ENCODE assay signal across 9 cellular contexts in genomic region chr15:40770147-40770721, GRCh38. TPM values are rescaled to one million over a fixed set of nuclear protein-coding genes. Genes with fewer than 3 reads are reported as not detected.
DNase-seq lines count a peak whose midpoint lies in the region; ATAC-seq and TF ChIP-seq lines count a peak whose summit lies in the region.
"Had no signal": no experiment of that assay in that cellular context is flagged by ENCODE, and none has a peak within 500 bp of the region (broad histone marks: within the 10 kb centered on the region; RNA-seq: fewer than 3 reads in every experiment).

No MANE protein-coding gene starts in this region.

- H3K4me3 ChIP-seq in RWPE2 (ENCODE audit: severe bottlenecking): no peak overlapping the region

- peak overlapping the region; percentile 92 for H3K27ac ChIP-seq in RWPE2 (ENCODE audit: poor library complexity, severe bottlenecking)

- H3K27ac Mint-ChIP-seq in glutamatergic neuron (ENCODE audit: unreplicated experiment) (peak overlapping the region; percentile 90), type B pancreatic cell (peak overlapping the region; percentile 91)

- peaks cover 31% of the 10 kb centered on the region for H3K4me1 Mint-ChIP-seq in activated T-cell treated with anti-CD3 and anti-CD28 coated beads, Interleukin-2, amount 50 U/mL, for 4 hours (ENCODE audit: low read depth)
- H3K4me1 Mint-ChIP-seq in glutamatergic neuron (ENCODE audit: low read depth, unreplicated experiment): peaks cover 34% of the 10 kb centered on the region
- H3K4me1 Mint-ChIP-seq in type B pancreatic cell (ENCODE audit: unreplicated experiment): peaks cover 23% of the 10 kb centered on the region

- H3K27me3 ChIP-seq in RWPE2 (ENCODE audit: insufficient read depth, poor library complexity, severe bottlenecking): no peaks in the 10 kb centered on the region

- no peaks in the 10 kb centered on the region for H3K27me3 Mint-ChIP-seq in activated T-cell treated with anti-CD3 and anti-CD28 coated beads, Interleukin-2, amount 50 U/mL, for 4 hours (ENCODE audit: low read depth)
- H3K27me3 Mint-ChIP-seq in glutamatergic neuron (ENCODE audit: unreplicated experiment): peaks cover 12% of the 10 kb centered on the region
- H3K27me3 Mint-ChIP-seq in type B pancreatic cell: peaks cover 2% of the 10 kb centered on the region

- H3K4me1 ChIP-seq in RWPE2 (ENCODE audit: insufficient read depth, poor library complexity, severe bottlenecking): peaks cover 40% of the 10 kb centered on the region

- no peak for ATAC-seq in activated T-cell treated with anti-CD3 and anti-CD28 coated beads, Interleukin-2, amount 50 U/mL, for 4 hours
- ATAC-seq in RWPE2 (ENCODE audit: low read depth) (no peak), GM18907 (IDR thresholded peaks at IDR 0.05; ENCODE audit: unreplicated experiment) (no peak), HG03469 (IDR thresholded peaks at IDR 0.05; ENCODE audit: unreplicated experiment) (no peak), HG03280 (IDR thresholded peaks at IDR 0.05; ENCODE audit: unreplicated experiment) (no peak)

- peaks cover 3% of the 10 kb centered on the region for H3K36me3 Mint-ChIP-seq in activated T-cell treated with anti-CD3 and anti-CD28 coated beads, Interleukin-2, amount 50 U/mL, for 4 hours (ENCODE audit: insufficient read depth)
- H3K36me3 Mint-ChIP-seq in glutamatergic neuron (ENCODE audit: unreplicated experiment) (no peaks in the 10 kb centered on the region), type B pancreatic cell (no peaks in the 10 kb centered on the region)

- no peak for TF ChIP-seq CTCF in RWPE2 (IDR thresholded peaks at IDR 0.05; ENCODE audit: poor library complexity, severe bottlenecking)
- TF ChIP-seq CTCF in glutamatergic neuron (IDR thresholded peaks at IDR 0.05; ENCODE audit: partially characterized antibody, unreplicated experiment): no peak
- TF ChIP-seq CTCF in type B pancreatic cell (conservative IDR thresholded peaks at IDR 0.05): no peak

- H3K36me3 ChIP-seq in RWPE2 (ENCODE audit: low read depth): peaks cover 25% of the 10 kb centered on the region

- H3K9me3 ChIP-seq in RWPE2 (ENCODE audit: severe bottlenecking): no peaks in the 10 kb centered on the region

- peak overlapping the region; percentile 56 for H3K4me3 Mint-ChIP-seq in activated T-cell treated with anti-CD3 and anti-CD28 coated beads, Interleukin-2, amount 50 U/mL, for 4 hours
- peak overlapping the region; percentile 71 for H3K4me3 Mint-ChIP-seq in glutamatergic neuron (ENCODE audit: unreplicated experiment)
- H3K4me3 Mint-ChIP-seq in type B pancreatic cell: no peak overlapping the region

- DNase-seq in activated T-cell treated with anti-CD3 and anti-CD28 coated beads, Interleukin-2, amount 50 U/mL, for 4 hours: no peak
- DNase-seq in activated T-cell treated with anti-CD3 and anti-CD28 coated beads, Interleukin-2, amount 50 U/mL, for 1 hour: no peak
- DNase-seq in RWPE2 (ENCODE audit: low spot score) (no peak), glutamatergic neuron (peak; percentile 78), type B pancreatic cell (ENCODE audit: extremely low spot score, unreplicated experiment) (no peak)
- DNase-seq: NCI-H526 had no signal

- H3K9me3 Mint-ChIP-seq in activated T-cell treated with anti-CD3 and anti-CD28 coated beads, Interleukin-2, amount 50 U/mL, for 4 hours: no peaks in the 10 kb centered on the region
- H3K9me3 Mint-ChIP-seq in glutamatergic neuron (ENCODE audit: unreplicated experiment) (peaks cover 4% of the 10 kb centered on the region), type B pancreatic cell (no peaks in the 10 kb centered on the region)

RNA-seq across cellular contexts. Expression of gene C15orf62, which starts 0.5 kb away (rescaled TPM):
- total RNA-seq in activated T-cell treated with anti-CD3 and anti-CD28 coated beads, Interleukin-2, amount 50 U/mL, for 4 hours: under 1 TPM; 0.24 to 0.53 (median 0.25) TPM
- total RNA-seq in glutamatergic neuron (ENCODE audit: unreplicated experiment): 0.17 TPM
- total RNA-seq in type B pancreatic cell (ENCODE audit: low replicate concordance): 1.1 and 1.3 TPM in 2 replicates

RNA-seq across cellular contexts. Expression of gene GCHFR, which starts 6.4 kb away (rescaled TPM):
- 10 to 100 TPM; 18.5 to 25.6 (median 25.3) TPM for total RNA-seq in activated T-cell treated with anti-CD3 and anti-CD28 coated beads, Interleukin-2, amount 50 U/mL, for 4 hours
- total RNA-seq in glutamatergic neuron (ENCODE audit: unreplicated experiment): 5.0 TPM
- 23.3 and 23.5 TPM in 2 replicates for total RNA-seq in type B pancreatic cell (ENCODE audit: low replicate concordance)

RNA-seq across cellular contexts. Expression of gene RMDN3, which starts 15.2 kb away (rescaled TPM):
- total RNA-seq in activated T-cell treated with anti-CD3 and anti-CD28 coated beads, Interleukin-2, amount 50 U/mL, for 4 hours: 10 to 100 TPM; 62.1 to 63.7 (median 62.9) TPM
- total RNA-seq in glutamatergic neuron (ENCODE audit: unreplicated experiment): 37.1 TPM
- 30.4 and 32.0 TPM in 2 replicates for total RNA-seq in type B pancreatic cell (ENCODE audit: low replicate concordance)

RNA-seq across cellular contexts. Expression of gene ZFYVE19, which starts 36.7 kb away (rescaled TPM):
- 10 to 100 TPM; 19.5 to 23.5 (median 20.3) TPM for total RNA-seq in activated T-cell treated with anti-CD3 and anti-CD28 coated beads, Interleukin-2, amount 50 U/mL, for 4 hours
- total RNA-seq in glutamatergic neuron (ENCODE audit: unreplicated experiment): 11.8 TPM
- 31.6 and 45.0 TPM in 2 replicates for total RNA-seq in type B pancreatic cell (ENCODE audit: low replicate concordance)

RNA-seq across cellular contexts. Expression of gene DNAJC17, which starts 37.0 kb away (rescaled TPM):
- total RNA-seq in activated T-cell treated with anti-CD3 and anti-CD28 coated beads, Interleukin-2, amount 50 U/mL, for 4 hours: 10 to 100 TPM; 49.1 to 62.1 (median 49.9) TPM
- total RNA-seq in glutamatergic neuron (ENCODE audit: unreplicated experiment): 43.2 TPM
- total RNA-seq in type B pancreatic cell (ENCODE audit: low replicate concordance): 23.7 and 38.3 TPM in 2 replicates
